ENCODE assay signal across 19 cellular contexts in the genomic region with DNA sequence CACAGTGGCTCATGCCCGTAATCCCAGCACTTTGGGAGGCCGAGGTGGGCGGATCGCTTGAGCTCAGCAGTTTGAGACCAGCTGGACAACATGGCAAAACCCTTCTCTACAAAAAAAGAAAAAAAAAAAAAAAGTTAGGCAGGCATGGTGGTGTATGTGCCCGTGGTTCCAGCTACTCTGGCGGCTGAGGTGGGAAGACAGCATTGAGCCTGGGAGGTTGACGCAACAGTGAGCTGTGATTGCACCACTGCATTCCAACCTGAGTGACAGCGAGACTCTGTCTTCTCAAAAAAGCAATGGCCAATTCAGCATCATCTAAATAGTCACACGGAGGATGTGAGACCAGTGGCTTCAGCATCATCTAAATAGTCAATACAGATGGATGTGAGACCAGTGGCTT. TPM values are rescaled to one million over a fixed set of nuclear protein-coding genes. Genes with fewer than 3 reads are reported as not detected.
"Had no signal": no experiment of that assay in that cellular context is flagged by ENCODE, and none has a peak within 500 bp of the region (broad histone marks: within the 10 kb centered on the region; RNA-seq: fewer than 3 reads in every experiment).

No MANE protein-coding gene starts in this region.

- H3K9me3 ChIP-seq: neutrophil, tibial nerve had no signal

- ATAC-seq: activated CD4-positive, CD25-positive, alpha-beta regulatory T cell treated with anti-CD3 and anti-CD28 coated beads, Interleukin-2, amount 50 U/mL, for 24 hours; activated CD8-positive, alpha-beta memory T cell treated with anti-CD3 and anti-CD28 coated beads, Interleukin-2, amount 10 ng/mL, durations not matched to agents 7 days and 5 days; activated naive CD4-positive, alpha-beta T cell treated with anti-CD3 and anti-CD28 coated beads, Interleukin-2, amount 50 U/mL, for 72 hours; effector memory CD8-positive, alpha-beta T cell; naive thymus-derived CD8-positive, alpha-beta T cell; right cardiac atrium; stimulated activated memory B cell treated with anti-CD40 and anti-IgM and Interleukin-4, amounts not matched to agents 10 μg/mL and 1 μg/mL and 100 μg/mL, for 72 hours had no signal

- H3K4me3 ChIP-seq: lung, tibial nerve had no signal

- H3K27me3 Mint-ChIP-seq: stimulated activated memory B cell treated with anti-CD40 and anti-IgM and Interleukin-4, amounts not matched to agents 10 μg/mL and 1 μg/mL and 100 μg/mL, for 72 hours had no signal

- DNase-seq: activated CD4-positive, alpha-beta T cell treated with anti-CD3 and anti-CD28 coated beads, Interleukin-2, amount 50 U/mL, for 48 hours; activated CD8-positive, alpha-beta memory T cell treated with anti-CD3 and anti-CD28 coated beads, Interleukin-2, amount 10 ng/mL, durations not matched to agents 7 days and 5 days; activated effector memory CD4-positive, alpha-beta T cell treated with anti-CD3 and anti-CD28 coated beads, Interleukin-2, amount 50 U/mL, for 16 hours; activated T-cell treated with anti-CD3 and anti-CD28 coated beads, Interleukin-2, amount 50 U/mL, for 24 hours; amygdala; effector memory CD8-positive, alpha-beta T cell; erythroblast; naive thymus-derived CD8-positive, alpha-beta T cell; right cardiac atrium had no signal

- H3K4me3 Mint-ChIP-seq: activated CD8-positive, alpha-beta memory T cell treated with anti-CD3 and anti-CD28 coated beads, Interleukin-2, amount 10 ng/mL, durations not matched to agents 7 days and 5 days; activated T-cell treated with anti-CD3 and anti-CD28 coated beads, Interleukin-2, amount 50 U/mL, for 24 hours; central memory CD8-positive, alpha-beta T cell; dendritic cell treated with granulocyte-macrophage colony-stimulating factor and Interleukin-4, amounts not matched to agents 40 ng/mL and 50 ng/mL, for 4 days; effector memory CD8-positive, alpha-beta T cell; naive thymus-derived CD8-positive, alpha-beta T cell; stimulated activated memory B cell treated with anti-CD40 and anti-IgM and Interleukin-4, amounts not matched to agents 10 μg/mL and 1 μg/mL and 100 μg/mL, for 72 hours; T-helper 1 cell treated with Interleukin-12 subunit alpha and Interleukin-12 subunit beta and Interleukin-4 antibody, amounts not matched to agents 30 μg/mL and 1 μg/mL, for 36 hours had no signal

- H3K36me3 Mint-ChIP-seq: activated CD8-positive, alpha-beta memory T cell treated with anti-CD3 and anti-CD28 coated beads, Interleukin-2, amount 10 ng/mL, durations not matched to agents 7 days and 5 days; activated naive CD4-positive, alpha-beta T cell treated with anti-CD3 and anti-CD28 coated beads, Interleukin-2, amount 50 U/mL, for 72 hours; brain; naive thymus-derived CD8-positive, alpha-beta T cell; stimulated activated memory B cell treated with anti-CD40 and anti-IgM and Interleukin-4, amounts not matched to agents 10 μg/mL and 1 μg/mL and 100 μg/mL, for 72 hours had no signal

- H3K9me3 Mint-ChIP-seq: activated naive CD4-positive, alpha-beta T cell treated with anti-CD3 and anti-CD28 coated beads, Interleukin-2, amount 50 U/mL, for 72 hours; activated T-cell treated with anti-CD3 and anti-CD28 coated beads, Interleukin-2, amount 50 U/mL, for 24 hours; brain; central memory CD8-positive, alpha-beta T cell; dendritic cell treated with granulocyte-macrophage colony-stimulating factor and Interleukin-4, amounts not matched to agents 40 ng/mL and 50 ng/mL, for 4 days; effector memory CD8-positive, alpha-beta T cell; naive thymus-derived CD8-positive, alpha-beta T cell; stimulated activated memory B cell treated with anti-CD40 and anti-IgM and Interleukin-4, amounts not matched to agents 10 μg/mL and 1 μg/mL and 100 μg/mL, for 72 hours; T-helper 1 cell treated with Interleukin-12 subunit alpha and Interleukin-12 subunit beta and Interleukin-4 antibody, amounts not matched to agents 30 μg/mL and 1 μg/mL, for 36 hours had no signal

- H3K36me3 ChIP-seq: neutrophil, tibial nerve had no signal

- H3K27me3 ChIP-seq: tibial nerve had no signal

- H3K4me1 Mint-ChIP-seq: activated CD8-positive, alpha-beta memory T cell treated with anti-CD3 and anti-CD28 coated beads, Interleukin-2, amount 10 ng/mL, durations not matched to agents 7 days and 5 days; brain; central memory CD8-positive, alpha-beta T cell; stimulated activated memory B cell treated with anti-CD40 and anti-IgM and Interleukin-4, amounts not matched to agents 10 μg/mL and 1 μg/mL and 100 μg/mL, for 72 hours had no signal

- H3K27ac ChIP-seq: neutrophil, tibial nerve had no signal

- H3K27ac Mint-ChIP-seq: activated CD8-positive, alpha-beta memory T cell treated with anti-CD3 and anti-CD28 coated beads, Interleukin-2, amount 10 ng/mL, durations not matched to agents 7 days and 5 days; activated naive CD4-positive, alpha-beta T cell treated with anti-CD3 and anti-CD28 coated beads, Interleukin-2, amount 50 U/mL, for 72 hours; activated T-cell treated with anti-CD3 and anti-CD28 coated beads, Interleukin-2, amount 50 U/mL, for 24 hours; brain; dendritic cell treated with granulocyte-macrophage colony-stimulating factor and Interleukin-4, amounts not matched to agents 40 ng/mL and 50 ng/mL, for 4 days; effector memory CD8-positive, alpha-beta T cell; naive thymus-derived CD8-positive, alpha-beta T cell; stimulated activated memory B cell treated with anti-CD40 and anti-IgM and Interleukin-4, amounts not matched to agents 10 μg/mL and 1 μg/mL and 100 μg/mL, for 72 hours; T-helper 1 cell treated with Interleukin-12 subunit alpha and Interleukin-12 subunit beta and Interleukin-4 antibody, amounts not matched to agents 30 μg/mL and 1 μg/mL, for 36 hours had no signal

- H3K4me1 ChIP-seq: tibial nerve had no signal

RNA-seq across cellular contexts. Expression of gene SAMD4A, which starts 10.4 kb away (rescaled TPM):
- polyA plus RNA-seq: naive thymus-derived CD8-positive, alpha-beta T cell had no signal
